15 cellular contexts compared by ENCODE assay signal in the genomic region with DNA sequence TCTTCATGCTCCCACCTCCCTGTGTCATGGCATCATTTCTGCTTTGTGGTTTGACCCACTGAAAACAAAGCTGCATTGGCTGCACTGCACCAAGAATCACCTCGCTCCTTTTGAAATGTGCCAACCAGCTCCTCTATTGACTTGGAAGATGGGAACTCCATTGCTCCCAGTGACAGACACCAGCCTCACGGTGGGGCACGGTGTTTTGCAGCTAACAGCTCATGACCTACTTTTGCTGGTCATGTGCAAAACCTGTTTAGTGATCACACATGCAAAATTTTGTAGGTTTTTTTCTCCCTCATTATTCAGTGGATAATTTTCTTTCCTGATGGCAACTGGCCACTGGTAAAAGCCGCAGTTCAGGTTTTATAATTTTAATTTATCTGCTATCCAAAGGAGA. TPM values are rescaled to one million over a fixed set of nuclear protein-coding genes. Genes with fewer than 3 reads are reported as not detected.
DNase-seq lines count a peak whose midpoint lies in the region; TF ChIP-seq lines count a peak whose summit lies in the region.
"Had no signal": no experiment of that assay in that cellular context is flagged by ENCODE, and none has a peak within 500 bp of the region (broad histone marks: within the 10 kb centered on the region; RNA-seq: fewer than 3 reads in every experiment).

No MANE protein-coding gene starts in this region.

- H3K9me3 ChIP-seq in mesenchymal stem cell (ENCODE audit: control insufficient read depth, low read length) (no peaks in the 10 kb centered on the region), suprapubic skin (no peaks in the 10 kb centered on the region), neuronal stem cell (replicated peaks in 1 of 2; ENCODE audit: control insufficient read depth in 2 of 2, insufficient read depth in 1 of 2, low read depth in 1 of 2, low read length in 2 of 2) (no peaks in the 10 kb centered on the region)
- H3K9me3 ChIP-seq: A549, BE2C, Caco-2 had no signal

- no peak overlapping the region for H2AFZ ChIP-seq in mesenchymal stem cell (ENCODE audit: low read depth, low read length)
- no peak overlapping the region for H2AFZ ChIP-seq in neuronal stem cell (ENCODE audit: low read length)

- H2BK120ac ChIP-seq in mesenchymal stem cell (ENCODE audit: low read depth, low read length) = no peak overlapping the region
- no peak overlapping the region for H2BK120ac ChIP-seq in neuronal stem cell (ENCODE audit: low read depth, low read length)

- TF ChIP-seq EP300 in suprapubic skin (IDR thresholded peaks at IDR 0.05) = no peak

- H3K9ac ChIP-seq in mesenchymal stem cell (ENCODE audit: low read length) = no peak overlapping the region
- H3K9ac ChIP-seq in neuronal stem cell (ENCODE audit: low read depth, low read length, poor library complexity) = no peak overlapping the region

- H3K4ac ChIP-seq in mesenchymal stem cell (ENCODE audit: low read depth in 1 of 2, low read length in 2 of 2) (no peak overlapping the region), neuronal stem cell (ENCODE audit: low read length) (no peak overlapping the region)

- H4K91ac ChIP-seq in mesenchymal stem cell (ENCODE audit: low read length) (no peak overlapping the region), neuronal stem cell (ENCODE audit: low read depth, low read length, poor library complexity) (no peak overlapping the region)

- DNase-seq in NCI-H526 treated with DMSO at 0.1 percent for 48 hours (lab: John Stamatoyannopoulos, UW) (peak; percentile 16), cerebellum (ENCODE audit: low spot score) (peak; percentile 85), mesenchymal stem cell (no peak), suprapubic skin (ENCODE audit: low spot score in 2 of 2) (no peak), germinal center (ENCODE audit: low spot score) (no peak), activated T-cell treated with anti-CD3 and anti-CD28 coated beads for 4 hours (no peak), neuronal stem cell (ENCODE audit: low spot score) (no peak)
- DNase-seq in activated CD8-positive, alpha-beta memory T cell treated with anti-CD3 and anti-CD28 coated beads, Interleukin-2, amount 50 U/mL, for 48 hours = no peak
- DNase-seq: BE2C; Caco-2; CD8-positive, alpha-beta memory T cell; DMS53; HCEC 1CT; HFFc6 had no signal

- WGBS in mesenchymal stem cell = 92% methylated on average over 4 of the region's 4 CpGs
- 38% methylated on average over 4 of the region's 4 CpGs for WGBS in suprapubic skin
- no CpG with 5 or more reads among the region's 4 CpGs for WGBS in neuronal stem cell (ENCODE audit: extremely low coverage in 2 of 2, insufficient read length in 2 of 2, insufficient replicate concordance in 1 of 2), 2 donors

- H2AK5ac ChIP-seq in mesenchymal stem cell (ENCODE audit: low read length, severe bottlenecking) (no peak overlapping the region), neuronal stem cell (ENCODE audit: low read depth, low read length) (no peak overlapping the region)

- no peak for TF ChIP-seq POLR2A in suprapubic skin (IDR thresholded peaks at IDR 0.05)

- H3K27ac ChIP-seq in mesenchymal stem cell (ENCODE audit: low read length, poor library complexity, severe bottlenecking) (no peak overlapping the region), suprapubic skin (peak overlapping the region; percentile 34), neuronal stem cell (replicated peaks; ENCODE audit: low read length) (no peak overlapping the region)
- H3K27ac ChIP-seq: A549 had no signal

- H3K4me1 ChIP-seq in mesenchymal stem cell (ENCODE audit: control insufficient read depth, insufficient read depth, low read depth, low read length) = no peaks in the 10 kb centered on the region
- peaks cover 41% of the 10 kb centered on the region for H3K4me1 ChIP-seq in suprapubic skin
- no peaks in the 10 kb centered on the region for H3K4me1 ChIP-seq in neuronal stem cell (ENCODE audit: control insufficient read depth in 2 of 2, insufficient read depth in 1 of 2, low read depth in 1 of 2, low read length in 2 of 2)
- H3K4me1 ChIP-seq: A549, BE2C, Caco-2 had no signal

- no peak overlapping the region for H3K14ac ChIP-seq in mesenchymal stem cell (ENCODE audit: low read length in 2 of 2)
- H3K14ac ChIP-seq in neuronal stem cell (ENCODE audit: low read length) = no peak overlapping the region

- H3K23ac ChIP-seq in mesenchymal stem cell (ENCODE audit: low read length in 2 of 2) (no peak overlapping the region), neuronal stem cell (ENCODE audit: low read depth, low read length, poor library complexity) (no peak overlapping the region)

- no peak overlapping the region for H2BK12ac ChIP-seq in mesenchymal stem cell (ENCODE audit: low read length in 2 of 2)
- H2BK12ac ChIP-seq in neuronal stem cell (ENCODE audit: low read length) = no peak overlapping the region

- no peak for TF ChIP-seq CTCF in suprapubic skin (IDR thresholded peaks at IDR 0.05)

- H2BK15ac ChIP-seq in mesenchymal stem cell (ENCODE audit: low read depth, poor library complexity, severe bottlenecking) = no peak overlapping the region
- no peak overlapping the region for H2BK15ac ChIP-seq in neuronal stem cell (ENCODE audit: low read length)

- H2BK5ac ChIP-seq in mesenchymal stem cell (ENCODE audit: low read depth, low read length, poor library complexity, severe bottlenecking) (no peak overlapping the region), neuronal stem cell (ENCODE audit: low read length) (no peak overlapping the region)

- no peak overlapping the region for H3K18ac ChIP-seq in mesenchymal stem cell (ENCODE audit: low read depth in 1 of 2, low read length in 2 of 2)
- no peak overlapping the region for H3K18ac ChIP-seq in neuronal stem cell (ENCODE audit: low read length)

- H3K36me3 ChIP-seq in mesenchymal stem cell (ENCODE audit: control insufficient read depth in 1 of 2, insufficient read depth in 2 of 2, low read depth in 1 of 2, low read length in 2 of 2) = peaks cover 17 to 24% of the 10 kb centered on the region in 2 experiments
- H3K36me3 ChIP-seq in suprapubic skin = no peaks in the 10 kb centered on the region
- H3K36me3 ChIP-seq in neuronal stem cell (replicated peaks in 1 of 2; ENCODE audit: control insufficient read depth in 2 of 2, insufficient read depth in 2 of 2, low read length in 2 of 2) = peaks cover 6 to 24% of the 10 kb centered on the region in 2 donors
- H3K36me3 ChIP-seq: BE2C had no signal

- peaks cover 2% of the 10 kb centered on the region for H3K79me1 ChIP-seq in mesenchymal stem cell (replicated peaks; ENCODE audit: low read length, poor library complexity, severe bottlenecking)
- H3K79me1 ChIP-seq in neuronal stem cell (ENCODE audit: low read depth, low read length) = peaks cover 2% of the 10 kb centered on the region

- H3K4me2 ChIP-seq in mesenchymal stem cell (ENCODE audit: low read length, poor library complexity, severe bottlenecking) (no peak overlapping the region), neuronal stem cell (ENCODE audit: insufficient read depth, low read length, poor library complexity, severe bottlenecking) (no peak overlapping the region)
- H3K4me2 ChIP-seq: A549 had no signal

- H3K4me3 ChIP-seq in mesenchymal stem cell (ENCODE audit: insufficient read depth in 1 of 2, low read depth in 1 of 2, low read length in 2 of 2) (no peak overlapping the region), suprapubic skin (no peak overlapping the region), neuronal stem cell (ENCODE audit: low read length in 2 of 2) (no peak overlapping the region)
- H3K4me3 ChIP-seq: A549 had no signal

- H3K27me3 ChIP-seq in mesenchymal stem cell (ENCODE audit: control insufficient read depth in 1 of 2, insufficient read depth in 1 of 2, low read length in 2 of 2) (no peaks in the 10 kb centered on the region), suprapubic skin (no peaks in the 10 kb centered on the region), neuronal stem cell (ENCODE audit: control insufficient read depth in 3 of 3, insufficient read depth in 3 of 3, low read depth in 1 of 3, low read length in 3 of 3) (no peaks in the 10 kb centered on the region)
- H3K27me3 ChIP-seq: BE2C had no signal

- peak overlapping the region; percentile 3 for H4K8ac ChIP-seq in mesenchymal stem cell (ENCODE audit: low read length)
- no peak overlapping the region for H4K8ac ChIP-seq in neuronal stem cell (ENCODE audit: low read depth, low read length)

RNA-seq across cellular contexts. Expression of a gene that starts 36.8 kb away (rescaled TPM):
- total RNA-seq in cerebellum (93.0 TPM), suprapubic skin (100 to 1,000 TPM; 178 to 248 (median 201) TPM)
- 41.6 TPM for polyA plus RNA-seq in mesenchymal stem cell (2013, experiment 1 of 2)
- polyA plus RNA-seq in mesenchymal stem cell (2013, experiment 2 of 2) = 39.9 TPM
- 43.5 TPM for polyA plus RNA-seq in neuronal stem cell (2013, experiment 1 of 2)
- polyA plus RNA-seq in neuronal stem cell (2013, experiment 2 of 2) = 44.2 TPM

RNA-seq across cellular contexts. Expression of a gene that starts 46.4 kb away (rescaled TPM):
- total RNA-seq in cerebellum = 2.5 TPM
- 13.3 TPM for polyA plus RNA-seq in mesenchymal stem cell (2013, experiment 1 of 2)
- polyA plus RNA-seq in mesenchymal stem cell (2013, experiment 2 of 2) = 13.7 TPM
- 10 to 100 TPM; 42.5 to 59.3 (median 53.5) TPM for total RNA-seq in suprapubic skin
- 5.1 TPM for polyA plus RNA-seq in neuronal stem cell (2013, experiment 1 of 2)
- polyA plus RNA-seq in neuronal stem cell (2013, experiment 2 of 2) = 5.5 TPM
- polyA plus RNA-seq: CD8-positive, alpha-beta memory T cell had no signal

Comparison
In these comparisons a context has a peak if more than half of its experiments do, and no peak if none do; other contexts are left out.
1. DNase-seq: peak in NCI-H526 treated with DMSO at 0.1 percent for 48 hours (single experiment) and cerebellum (single experiment); none in mesenchymal stem cell (single experiment), suprapubic skin (0 of 2), germinal center (single experiment), activated CD8-positive, alpha-beta memory T cell treated with anti-CD3 and anti-CD28 coated beads, Interleukin-2, amount 50 U/mL, for 48 hours (single experiment), activated T-cell treated with anti-CD3 and anti-CD28 coated beads for 4 hours (single experiment) and neuronal stem cell (single experiment).
2. RNA of a gene that starts 46.4 kb away (total RNA-seq): 42.5 to 59.3 TPM in suprapubic skin; 2.5 TPM in cerebellum (single experiment); every median in the first group is over 10 times any median in the second.